In genomic region chr16:87492721-87493554, GRCh38 we compare ENCODE assay signal across 8 cellular contexts. TPM values are rescaled to one million over a fixed set of nuclear protein-coding genes. Genes with fewer than 3 reads are reported as not detected.
DNase-seq lines count a peak whose midpoint lies in the region; ATAC-seq and TF ChIP-seq lines count a peak whose summit lies in the region.

Gene ZCCHC14 (minus strand): TSS chr16:87493024. CDS start chr16:87492238, 786 bp downstream.

- H3K4me3 ChIP-seq in GM12864 (ENCODE audit: low read depth, low read length): peak within 1 kb of the TSS; percentile 28
- peak within 1 kb of the TSS; percentile 47 to 65 (median 58) for H3K4me3 ChIP-seq in heart right ventricle
- H3K4me3 ChIP-seq in transverse colon: peak within 1 kb of the TSS; percentile 40 to 59 (median 54)

- H3K4me1 ChIP-seq in heart right ventricle: peaks cover 11 to 54% (median 46%) of the 10 kb centered on the region in 9 donors
- peaks cover 33 to 72% (median 54%) of the 10 kb centered on the region in 4 donors for H3K4me1 ChIP-seq in transverse colon

- H3K27ac ChIP-seq in heart right ventricle (peak within 1 kb of the TSS in 9 of 10 donors; percentile 6 to 87 (median 68)), transverse colon (peak within 1 kb of the TSS; percentile 77 to 83 (median 80))

- ATAC-seq in HG02623 (IDR thresholded peaks at IDR 0.05; ENCODE audit: unreplicated experiment) (peak; percentile 73), heart right ventricle (peak; percentile 98 to 100 (median 99))

- H3K36me3 ChIP-seq in heart right ventricle: no peaks in the 10 kb centered on the region
- no peaks in the 10 kb centered on the region for H3K36me3 ChIP-seq in transverse colon

- 1 to 5% methylated on average over 95 to 116 of the region's 116 CpGs for WGBS in heart right ventricle, 2 donors
- WGBS in transverse colon (ENCODE audit: low coverage in 1 of 2), 2 donors: 2% methylated on average over 54 of the region's 116 CpGs; no CpG with 5 or more reads in 1 of the 2 donors

- TF ChIP-seq EP300 in transverse colon (IDR thresholded peaks at IDR 0.05; ENCODE audit: low read depth): no peak

- intact Hi-C loops in heart right ventricle (cut with DNase I) (loop anchor here in 2 of 10 donors (2.0 to 5.0 kb wide), 2 partner anchors 28 to 36 kb away; no protein-coding TSS in a partner anchor), posterior cingulate gyrus (cut with DNase I) (loop anchor here (5.0 kb wide), 1 partner anchor 101 kb away; the partner anchor contains the start of gene MAP1LC3B), transverse colon (cut with DNase I; ENCODE audit: low total_unique reads) (loop anchor here (10.0 kb wide), 1 partner anchor 78 kb away; no protein-coding TSS in a partner anchor)

- peak; percentile 11 for TF ChIP-seq POLR2A in transverse colon (IDR thresholded peaks at IDR 0.05)

- no peaks in the 10 kb centered on the region for H3K27me3 ChIP-seq in heart right ventricle
- no peaks in the 10 kb centered on the region for H3K27me3 ChIP-seq in transverse colon

- TF ChIP-seq CTCF in GM12864 (IDR thresholded peaks at IDR 0.05; ENCODE audit: low read depth, low read length, missing control alignments) (no peak), heart right ventricle (IDR thresholded peaks at IDR 0.05) (no peak), transverse colon (IDR thresholded peaks at IDR 0.05) (no peak)

- in situ Hi-C loops in transverse colon (cut with MboI; ENCODE audit: low pct_ligation_motif_present in 1 of 4, low pct_unique_long_range_greater_than_20kb in 1 of 4, low sequenced_read_pairs in 3 of 4): no loop called here

- no peaks in the 10 kb centered on the region for H3K9me3 ChIP-seq in heart right ventricle
- H3K9me3 ChIP-seq in transverse colon: no peaks in the 10 kb centered on the region

- DNase-seq in GM12864 (ENCODE audit: low read depth) (peak; percentile 64), NCI-H1417 (lab: John Stamatoyannopoulos, UW) (peak; percentile 94 to 98 (median 97)), T follicular helper cell (ENCODE audit: low read depth) (peak; percentile 99), amniotic epithelial cell (ENCODE audit: low read depth) (peak; percentile 97), heart right ventricle (peak; percentile 100), posterior cingulate gyrus (peak; percentile 98 to 100 (median 99)), transverse colon (peak; percentile 100)

RNA-seq across cellular contexts. Expression of gene ZCCHC14, which starts in this region (rescaled TPM):
- total RNA-seq in heart right ventricle (10 to 100 TPM; 10.6 to 19.3 (median 16.1) TPM), transverse colon (10 to 100 TPM; 27.7 to 56.1 (median 36.7) TPM)
- 1 to 10 TPM; 4.5 to 8.9 TPM for polyA plus RNA-seq in heart right ventricle

Comparison
In these comparisons a context has a peak if more than half of its experiments do, and no peak if none do; other contexts are left out.
1. Peak in every context shown above with its lines: DNase-seq, ATAC-seq, H3K4me3 ChIP-seq and H3K27ac ChIP-seq.